Comparison of ENCODE assay signal across 22 cellular contexts in the genomic region with DNA sequence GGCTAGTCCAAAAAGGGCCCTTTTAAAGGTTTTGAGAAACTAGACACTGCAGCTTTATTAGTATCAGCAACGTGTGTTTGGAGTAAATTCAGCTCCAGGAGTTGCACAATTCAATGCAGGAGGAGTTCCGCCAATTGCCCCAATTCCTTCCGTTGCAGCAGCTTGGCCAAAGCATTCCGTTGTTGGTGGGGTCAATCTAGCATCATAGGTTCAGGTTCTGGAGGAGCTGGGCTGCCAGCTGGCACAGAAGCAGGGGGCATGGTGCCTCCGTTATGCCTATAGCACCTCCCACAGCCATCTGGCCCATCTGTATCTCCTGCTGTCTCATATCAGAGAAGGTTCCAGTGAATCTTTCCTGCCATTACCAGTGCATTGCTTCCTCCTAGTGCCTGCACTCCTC. TPM values are rescaled to one million over a fixed set of nuclear protein-coding genes. Genes with fewer than 3 reads are reported as not detected.
DNase-seq lines count a peak whose midpoint lies in the region; ATAC-seq, FAIRE-seq and TF ChIP-seq lines count a peak whose summit lies in the region.
"Had no signal": no experiment of that assay in that cellular context is flagged by ENCODE, and none has a peak within 500 bp of the region (broad histone marks: within the 10 kb centered on the region; RNA-seq: fewer than 3 reads in every experiment).

No MANE protein-coding gene starts in this region.

- peak overlapping the region; percentile 8; the same call in 1 of the 2 replicates for H3K27ac ChIP-seq in RWPE1
- no peak overlapping the region for H3K27ac ChIP-seq in HepG2 (ENCODE audit: extremely low read length, insufficient read depth, low read length)
- H3K27ac ChIP-seq: Peyer's patch, stomach, tibial artery had no signal

- H3K9me3 ChIP-seq in HepG2 (ENCODE audit: low read length), result no peaks in the 10 kb centered on the region
- H3K9me3 ChIP-seq: HAP-1, left lung, Peyer's patch, stomach, tibial artery had no signal

- H3K4me3 Mint-ChIP-seq in activated naive CD8-positive, alpha-beta T cell treated with anti-CD3 and anti-CD28 coated beads, Interleukin-2, amount 50 U/mL, for 24 hours, result no peak overlapping the region
- H3K4me3 Mint-ChIP-seq in activated naive CD8-positive, alpha-beta T cell treated with anti-CD3 and anti-CD28 coated beads for 36 hours, result no peak overlapping the region
- H3K4me3 Mint-ChIP-seq: activated CD4-positive, alpha-beta memory T cell treated with anti-CD3 and anti-CD28 coated beads for 36 hours; central memory CD8-positive, alpha-beta T cell; naive thymus-derived CD4-positive, alpha-beta T cell had no signal

- no peaks in the 10 kb centered on the region for H3K9me3 Mint-ChIP-seq in activated naive CD8-positive, alpha-beta T cell treated with anti-CD3 and anti-CD28 coated beads, Interleukin-2, amount 50 U/mL, for 24 hours
- no peaks in the 10 kb centered on the region for H3K9me3 Mint-ChIP-seq in activated naive CD8-positive, alpha-beta T cell treated with anti-CD3 and anti-CD28 coated beads for 36 hours
- H3K9me3 Mint-ChIP-seq: activated CD4-positive, alpha-beta memory T cell treated with anti-CD3 and anti-CD28 coated beads for 36 hours; central memory CD8-positive, alpha-beta T cell; naive thymus-derived CD4-positive, alpha-beta T cell had no signal

- no peak overlapping the region for H3K9ac ChIP-seq in HepG2 (ENCODE audit: insufficient read depth, low read depth, low read length)

- ATAC-seq in activated naive CD8-positive, alpha-beta T cell treated with anti-CD3 and anti-CD28 coated beads, Interleukin-2, amount 50 U/mL, for 24 hours, result peak; percentile 18
- ATAC-seq in HepG2 (peak; percentile 30), Right ventricle myocardium inferior (no peak), GM19023 (IDR thresholded peaks at IDR 0.05; ENCODE audit: unreplicated experiment) (no peak)
- ATAC-seq: left lung; naive thymus-derived CD4-positive, alpha-beta T cell had no signal

- H3K79me2 ChIP-seq in HepG2 (ENCODE audit: insufficient read depth, low read length), result no peaks in the 10 kb centered on the region

- no peak overlapping the region for H3K27ac Mint-ChIP-seq in activated naive CD8-positive, alpha-beta T cell treated with anti-CD3 and anti-CD28 coated beads, Interleukin-2, amount 50 U/mL, for 24 hours
- H3K27ac Mint-ChIP-seq in activated naive CD8-positive, alpha-beta T cell treated with anti-CD3 and anti-CD28 coated beads for 36 hours, result no peak overlapping the region
- H3K27ac Mint-ChIP-seq: activated CD4-positive, alpha-beta memory T cell treated with anti-CD3 and anti-CD28 coated beads for 36 hours had no signal

- H4K20me1 ChIP-seq in HepG2 (ENCODE audit: insufficient read depth, low read length), result no peaks in the 10 kb centered on the region

- no peak for TF ChIP-seq EP300 in HepG2 (IDR thresholded peaks at IDR 0.05; ENCODE audit: low read depth in 2 of 2, low read length in 2 of 2)
- no peak for TF ChIP-seq EP300 in HepG2 (CRISPR knock-in tag; IDR thresholded peaks at IDR 0.05; ENCODE audit: borderline replicate concordance)

- CTCF ChIA-PET in RWPE1 (lab: Yijun Ruan, JAX) (no interaction called here), HepG2 (lab: Yijun Ruan, JAX; ENCODE audit: low intra/inter-chr PET ratio, low total read pairs) (no interaction called here)

- H3K36me3 Mint-ChIP-seq in activated naive CD8-positive, alpha-beta T cell treated with anti-CD3 and anti-CD28 coated beads, Interleukin-2, amount 50 U/mL, for 24 hours (ENCODE audit: low read depth), result peaks cover 67% of the 10 kb centered on the region
- peaks cover 63% of the 10 kb centered on the region for H3K36me3 Mint-ChIP-seq in activated naive CD8-positive, alpha-beta T cell treated with anti-CD3 and anti-CD28 coated beads for 36 hours

- no peak for DNase-seq in activated naive CD8-positive, alpha-beta T cell treated with anti-CD3 and anti-CD28 coated beads, Interleukin-2, amount 50 U/mL, for 24 hours
- DNase-seq in activated naive CD8-positive, alpha-beta T cell treated with anti-CD3 and anti-CD28 coated beads for 36 hours, result no peak
- DNase-seq in RWPE1 (ENCODE audit: low spot score) (no peak), HepG2 (ENCODE audit: low spot score) (no peak), Right ventricle myocardium inferior (ENCODE audit: missing footprints) (no peak), foreskin melanocyte (no peak)
- no peak for DNase-seq in activated CD4-positive, alpha-beta T cell treated with anti-CD3 and anti-CD28 coated beads, Interleukin-2, amount 50 U/mL, for 1 hour
- DNase-seq: activated CD4-positive, alpha-beta memory T cell treated with anti-CD3 and anti-CD28 coated beads for 36 hours; activated CD4-positive, CD25-positive, alpha-beta regulatory T cell; activated gamma-delta T cell treated with Interleukin-2 at 50 U/mL for 16 hours; left lung; naive thymus-derived CD4-positive, alpha-beta T cell; NCI-H1092 treated with DMSO at 0.1 percent for 48 hours; NCI-H2081 treated with DMSO at 0.1 percent for 48 hours; NCI-H510A; NK-92 treated with Interleukin-12 subunit alpha and Interleukin-12 subunit beta, amount 100 ng/mL, for 24 hours; Peyer's patch; stomach; tibial artery had no signal

- H2AFZ ChIP-seq in HepG2 (ENCODE audit: low read length), result no peak overlapping the region

- no peak for TF ChIP-seq CTCF in RWPE1 (conservative IDR thresholded peaks at IDR 0.05; ENCODE audit: low read depth)
- TF ChIP-seq CTCF in HepG2 (CRISPR knock-in tag; IDR thresholded peaks at IDR 0.05), result no peak

- no TSS peak for BruUV-seq in HepG2 (replicated peaks; lab: Mats Ljungman, UMichigan)

- peaks cover 8 to 34% of the 10 kb centered on the region in 2 experiments; a peak in 4 of 5 replicates for H3K36me3 ChIP-seq in HepG2 (replicated peaks in 1 of 2; ENCODE audit: control insufficient read depth in 1 of 2, insufficient read depth in 2 of 2, low read length in 2 of 2)
- H3K36me3 ChIP-seq: HAP-1 had no signal

- H3K27me3 ChIP-seq in HepG2 (ENCODE audit: control insufficient read depth in 1 of 2, insufficient read depth in 2 of 2, low read length in 2 of 2), result no peaks in the 10 kb centered on the region
- H3K27me3 ChIP-seq: left lung, Peyer's patch, stomach, tibial artery had no signal

- no peak for TF ChIP-seq RAD21 in HepG2 (CRISPR knock-in tag; IDR thresholded peaks at IDR 0.05)

- in situ Hi-C loops in HepG2 (cut with HindIII; ENCODE audit: extremely low pct_ligation_motif_present, low pct_unique_long_range_greater_than_20kb), result no loop called here

- peaks cover 11% of the 10 kb centered on the region for H3K4me1 Mint-ChIP-seq in activated naive CD8-positive, alpha-beta T cell treated with anti-CD3 and anti-CD28 coated beads, Interleukin-2, amount 50 U/mL, for 24 hours
- H3K4me1 Mint-ChIP-seq in activated naive CD8-positive, alpha-beta T cell treated with anti-CD3 and anti-CD28 coated beads for 36 hours, result peaks cover 30% of the 10 kb centered on the region

- FAIRE-seq in HepG2 (lab: Jason Lieb, UNC), result no peak

- POLR2A ChIA-PET in RWPE1 (lab: Yijun Ruan, JAX; ENCODE audit: low non-redundant PET) (no interaction called here), HepG2 (lab: Yijun Ruan, JAX) (no interaction called here)

- H3K4me2 ChIP-seq in HepG2 (ENCODE audit: low read depth, low read length), result no peak overlapping the region

- 95% methylated on average over 5 of the region's 5 CpGs for WGBS in HepG2 (ENCODE audit: low lambda C conversion rate)

- 0 out of 4 replicates have a peak, but pooled peaks of 1 of the 2 experiments have one; percentile 3 for TF ChIP-seq POLR2A in HepG2 (IDR thresholded peaks at IDR 0.05; ENCODE audit: insufficient read depth in 1 of 2, low read depth in 2 of 2, low read length in 2 of 2)

- H3K4me3 ChIP-seq in HepG2 (replicated peaks in 1 of 3; ENCODE audit: insufficient read depth in 1 of 3, low read depth in 2 of 3, low read length in 3 of 3), result no peak overlapping the region
- H3K4me3 ChIP-seq: HAP-1, left lung, Peyer's patch, stomach, tibial artery had no signal

- intact Hi-C loops in HepG2 (cut with micrococcal nuclease; ENCODE audit: unreplicated experiment), result no loop called here
- intact Hi-C loops in Right ventricle myocardium inferior (cut with DNase I), result no loop called here

- peaks cover 6% of the 10 kb centered on the region; the same call in 1 of the 2 replicates for H3K4me1 ChIP-seq in HepG2 (ENCODE audit: insufficient read depth, low read length)
- H3K4me1 ChIP-seq: HAP-1, Peyer's patch, tibial artery had no signal

- H3K27me3 Mint-ChIP-seq in activated naive CD8-positive, alpha-beta T cell treated with anti-CD3 and anti-CD28 coated beads, Interleukin-2, amount 50 U/mL, for 24 hours, result no peaks in the 10 kb centered on the region
- H3K27me3 Mint-ChIP-seq in activated naive CD8-positive, alpha-beta T cell treated with anti-CD3 and anti-CD28 coated beads for 36 hours, result no peaks in the 10 kb centered on the region
- H3K27me3 Mint-ChIP-seq: activated CD4-positive, alpha-beta memory T cell treated with anti-CD3 and anti-CD28 coated beads for 36 hours; central memory CD8-positive, alpha-beta T cell; naive thymus-derived CD4-positive, alpha-beta T cell had no signal

RNA-seq across cellular contexts. Expression of a gene that starts 55.4 kb away (rescaled TPM):
- 10 to 100 TPM; 61.5 to 62.4 TPM for total RNA-seq in activated naive CD8-positive, alpha-beta T cell treated with anti-CD3 and anti-CD28 coated beads for 36 hours
- 7.0 and 9.7 TPM in 2 replicates for total RNA-seq in HepG2 (2016; rRNA removed; fragmentation: Illumina TruSeq; extraction: Trizol)
- 4.0 and 4.1 TPM in 2 replicates for total RNA-seq in HepG2 (2016; cell fraction: cytosol; rRNA removed; fragmentation: Illumina TruSeq; extraction: Trizol; ENCODE audit: low read depth)
- 6.0 and 9.9 TPM in 2 replicates for total RNA-seq in HepG2 (2016; cell fraction: insoluble cytoplasmic fraction; rRNA removed; fragmentation: Illumina TruSeq; extraction: Trizol)
- total RNA-seq in HepG2 (2016; cell fraction: membrane; rRNA removed; fragmentation: Illumina TruSeq; extraction: Trizol), result 4.8 and 5.3 TPM in 2 replicates
- total RNA-seq in HepG2 (2016; cell fraction: nucleus; rRNA removed; fragmentation: Illumina TruSeq; extraction: Trizol), result 10.1 and 10.2 TPM in 2 replicates
- polyA plus RNA-seq in HepG2 (2011; rRNA removed), result 3.0 and 3.7 TPM in 2 replicates
- 1.8 and 2.5 TPM in 2 replicates for polyA plus RNA-seq in HepG2 (2011; cell fraction: cytosol; rRNA removed)
- polyA plus RNA-seq in HepG2 (2011; cell fraction: nucleus; rRNA removed), result 2.2 and 3.7 TPM in 2 replicates
- 3.0 and 4.4 TPM in 2 replicates for polyA plus RNA-seq in HepG2 (2012)
- polyA plus RNA-seq in HepG2 (2016; cell fraction: cytosol; fragmentation: Illumina TruSeq; extraction: Trizol; ENCODE audit: low read depth), result 0.14 and 0.18 TPM in 2 replicates
- 3.3 and 4.0 TPM in 2 replicates for polyA plus RNA-seq in HepG2 (2016; cell fraction: insoluble cytoplasmic fraction; fragmentation: Illumina TruSeq; extraction: Trizol; ENCODE audit: low read depth)
- polyA plus RNA-seq in HepG2 (2016; cell fraction: membrane; fragmentation: Illumina TruSeq; extraction: Trizol; ENCODE audit: low read depth), result 0.37 and 0.39 TPM in 2 replicates
- polyA plus RNA-seq in HepG2 (2016; cell fraction: nucleus; fragmentation: Illumina TruSeq; extraction: Trizol; ENCODE audit: insufficient read depth, low read depth), result 4.8 and 5.2 TPM in 2 replicates
- polyA minus RNA-seq in HepG2 (2011; rRNA and poly(A)+ RNA removed; ENCODE audit: low replicate concordance), result 5.6 and 13.3 TPM in 2 replicates
- polyA minus RNA-seq in HepG2 (2011; cell fraction: cytosol; rRNA and poly(A)+ RNA removed), result 5.3 and 6.4 TPM in 2 replicates
- polyA minus RNA-seq in HepG2 (2011; cell fraction: nucleus; rRNA and poly(A)+ RNA removed), result 15.6 and 15.7 TPM in 2 replicates
- 5.3 TPM for total RNA-seq in Right ventricle myocardium inferior

Comparison
In these comparisons a context has a peak if more than half of its experiments do, and no peak if none do; other contexts are left out.
1. ATAC-seq: peak in activated naive CD8-positive, alpha-beta T cell treated with anti-CD3 and anti-CD28 coated beads, Interleukin-2, amount 50 U/mL, for 24 hours (single experiment) and HepG2 (single experiment); none in Right ventricle myocardium inferior (single experiment) and GM19023 (single experiment).